1 cellular context compared by ENCODE assay signal in genomic region chr1:247077234-247077633, GRCh38.
TF ChIP-seq lines count a peak whose summit lies in the region.

No MANE protein-coding gene starts in this region.

TF ChIP-seq in endothelial cell of umbilical vein, 7 proteins besides CTCF, POLR2A, EP300 and RAD21:
- TF ChIP-seq FOS (IDR thresholded peaks at IDR 0.05; ENCODE audit: borderline replicate concordance, insufficient read depth, low read length) (peak; percentile 13), JUN (IDR thresholded peaks at IDR 0.05; ENCODE audit: borderline replicate concordance, insufficient read depth, insufficient read length, low read depth) (no peak)
